ENCODE assay signal across 16 cellular contexts in genomic region chr17:39359994-39360393, GRCh38. TPM values are rescaled to one million over a fixed set of nuclear protein-coding genes. Genes with fewer than 3 reads are reported as not detected.
DNase-seq lines count a peak whose midpoint lies in the region; ATAC-seq, FAIRE-seq and TF ChIP-seq lines count a peak whose summit lies in the region.
"Had no signal": no experiment of that assay in that cellular context is flagged by ENCODE, and none has a peak within 500 bp of the region (broad histone marks: within the 10 kb centered on the region; RNA-seq: fewer than 3 reads in every experiment).

No MANE protein-coding gene starts in this region.

- no peaks in the 10 kb centered on the region for H3K36me3 Mint-ChIP-seq in activated naive CD8-positive, alpha-beta T cell treated with anti-CD3 and anti-CD28 coated beads, Interleukin-2, amount 50 U/mL, for 24 hours (ENCODE audit: low read depth)
- H3K36me3 Mint-ChIP-seq in activated naive CD8-positive, alpha-beta T cell treated with anti-CD3 and anti-CD28 coated beads for 36 hours = no peaks in the 10 kb centered on the region
- H3K36me3 Mint-ChIP-seq in memory B cell = peaks cover 3% of the 10 kb centered on the region

- H3K4me3 Mint-ChIP-seq in activated naive CD8-positive, alpha-beta T cell treated with anti-CD3 and anti-CD28 coated beads, Interleukin-2, amount 50 U/mL, for 24 hours = no peak overlapping the region
- no peak overlapping the region for H3K4me3 Mint-ChIP-seq in activated naive CD8-positive, alpha-beta T cell treated with anti-CD3 and anti-CD28 coated beads for 36 hours
- H3K4me3 Mint-ChIP-seq in memory B cell = no peak overlapping the region
- no peak overlapping the region for H3K4me3 Mint-ChIP-seq in stimulated activated naive CD8-positive, alpha-beta T cell treated with anti-CD3 and anti-CD28 coated beads, Interleukin-15, amount 100 ng/mL, for 72 hours
- H3K4me3 Mint-ChIP-seq: CD4-positive, alpha-beta memory T cell; GM23338; H9 had no signal

- peak; percentile 57 for ATAC-seq in activated naive CD8-positive, alpha-beta T cell treated with anti-CD3 and anti-CD28 coated beads, Interleukin-2, amount 50 U/mL, for 24 hours
- ATAC-seq in memory B cell (ENCODE audit: low read depth) = no peak
- peak; percentile 35 for ATAC-seq in stimulated activated naive CD8-positive, alpha-beta T cell treated with anti-CD3 and anti-CD28 coated beads, Interleukin-15, amount 100 ng/mL, for 72 hours
- ATAC-seq: A549, GM23338 had no signal

- H3K4me1 Mint-ChIP-seq in activated naive CD8-positive, alpha-beta T cell treated with anti-CD3 and anti-CD28 coated beads, Interleukin-2, amount 50 U/mL, for 24 hours = peaks cover 9% of the 10 kb centered on the region
- H3K4me1 Mint-ChIP-seq in activated naive CD8-positive, alpha-beta T cell treated with anti-CD3 and anti-CD28 coated beads for 36 hours = peaks cover 12% of the 10 kb centered on the region
- H3K4me1 Mint-ChIP-seq in memory B cell = peaks cover 12% of the 10 kb centered on the region
- peaks cover 14% of the 10 kb centered on the region for H3K4me1 Mint-ChIP-seq in stimulated activated naive CD8-positive, alpha-beta T cell treated with anti-CD3 and anti-CD28 coated beads, Interleukin-15, amount 100 ng/mL, for 72 hours

- no peak for DNase-seq in activated naive CD8-positive, alpha-beta T cell treated with anti-CD3 and anti-CD28 coated beads, Interleukin-2, amount 50 U/mL, for 24 hours
- no peak for DNase-seq in activated naive CD8-positive, alpha-beta T cell treated with anti-CD3 and anti-CD28 coated beads for 36 hours
- no peak for DNase-seq in memory B cell (ENCODE audit: low spot score in 2 of 2)
- DNase-seq in stimulated activated naive CD8-positive, alpha-beta T cell treated with anti-CD3 and anti-CD28 coated beads, Interleukin-15, amount 100 ng/mL, for 72 hours = no peak
- no peak for DNase-seq in NCI-H2171 (lab: John Stamatoyannopoulos, UW)
- no peak for DNase-seq in D721Med (ENCODE audit: insufficient read length, low spot score)
- DNase-seq: BE2C; CD4-positive, alpha-beta memory T cell; DMS153; DMS79 treated with DMSO at 0.1 percent for 48 hours; EL; H9 had no signal

- no peak overlapping the region for H3K27ac Mint-ChIP-seq in activated naive CD8-positive, alpha-beta T cell treated with anti-CD3 and anti-CD28 coated beads, Interleukin-2, amount 50 U/mL, for 24 hours
- H3K27ac Mint-ChIP-seq in activated naive CD8-positive, alpha-beta T cell treated with anti-CD3 and anti-CD28 coated beads for 36 hours = no peak overlapping the region
- H3K27ac Mint-ChIP-seq in memory B cell = peak overlapping the region; percentile 4
- H3K27ac Mint-ChIP-seq in stimulated activated naive CD8-positive, alpha-beta T cell treated with anti-CD3 and anti-CD28 coated beads, Interleukin-15, amount 100 ng/mL, for 72 hours = no peak overlapping the region
- H3K27ac Mint-ChIP-seq: GM23338, H9 had no signal

- no peak for TF ChIP-seq CTCF in D721Med (IDR thresholded peaks at IDR 0.05; ENCODE audit: insufficient read depth, missing control alignments)

- FAIRE-seq in TTC549 (lab: Jason Lieb, UNC) = peak; percentile 25
- no peak for FAIRE-seq in D721Med (lab: Jason Lieb, UNC)
- FAIRE-seq: A549, GM12891 had no signal

- H3K9me3 Mint-ChIP-seq in activated naive CD8-positive, alpha-beta T cell treated with anti-CD3 and anti-CD28 coated beads, Interleukin-2, amount 50 U/mL, for 24 hours = no peaks in the 10 kb centered on the region
- no peaks in the 10 kb centered on the region for H3K9me3 Mint-ChIP-seq in activated naive CD8-positive, alpha-beta T cell treated with anti-CD3 and anti-CD28 coated beads for 36 hours
- no peaks in the 10 kb centered on the region for H3K9me3 Mint-ChIP-seq in memory B cell
- H3K9me3 Mint-ChIP-seq in stimulated activated naive CD8-positive, alpha-beta T cell treated with anti-CD3 and anti-CD28 coated beads, Interleukin-15, amount 100 ng/mL, for 72 hours = no peaks in the 10 kb centered on the region
- H3K9me3 Mint-ChIP-seq: CD4-positive, alpha-beta memory T cell; GM23338; H9 had no signal

- no peaks in the 10 kb centered on the region for H3K27me3 Mint-ChIP-seq in activated naive CD8-positive, alpha-beta T cell treated with anti-CD3 and anti-CD28 coated beads, Interleukin-2, amount 50 U/mL, for 24 hours
- H3K27me3 Mint-ChIP-seq in activated naive CD8-positive, alpha-beta T cell treated with anti-CD3 and anti-CD28 coated beads for 36 hours = no peaks in the 10 kb centered on the region
- no peaks in the 10 kb centered on the region for H3K27me3 Mint-ChIP-seq in memory B cell
- no peaks in the 10 kb centered on the region for H3K27me3 Mint-ChIP-seq in stimulated activated naive CD8-positive, alpha-beta T cell treated with anti-CD3 and anti-CD28 coated beads, Interleukin-15, amount 100 ng/mL, for 72 hours
- H3K27me3 Mint-ChIP-seq: CD4-positive, alpha-beta memory T cell had no signal

RNA-seq across cellular contexts. Expression of gene FBXL20, which starts 41.4 kb away (rescaled TPM):
- total RNA-seq in activated naive CD8-positive, alpha-beta T cell treated with anti-CD3 and anti-CD28 coated beads for 36 hours = 10 to 100 TPM; 15.7 to 16.3 TPM
